In the genomic region with DNA sequence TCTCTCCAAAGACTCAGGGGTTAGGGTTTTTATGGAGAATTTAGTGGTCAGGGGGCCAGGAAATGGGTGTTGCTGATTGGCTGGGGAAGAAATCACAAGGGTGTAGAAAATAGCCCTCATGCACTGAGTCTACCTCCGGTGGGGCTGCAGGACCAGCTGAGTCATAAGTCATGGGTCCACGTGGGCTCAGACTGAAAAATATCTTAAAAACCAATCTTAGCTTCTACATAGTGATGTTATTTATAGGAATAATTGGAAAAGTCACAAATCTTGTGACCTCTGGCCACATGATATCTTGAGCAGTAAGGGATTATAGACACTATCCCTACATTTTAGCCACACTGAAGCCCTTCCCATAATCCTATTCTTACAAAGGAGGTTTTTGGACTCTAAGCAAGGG, we compare ENCODE assay signal across 28 cellular contexts.
"Had no signal": no experiment of that assay in that cellular context is flagged by ENCODE, and none has a peak within 500 bp of the region (broad histone marks: within the 10 kb centered on the region; RNA-seq: fewer than 3 reads in every experiment).

No MANE protein-coding gene starts in this region.

- H3K27ac ChIP-seq: left lung, neural progenitor cell, neutrophil, ovary, prostate gland, right atrium auricular region, right lobe of liver, tibial nerve, uterus had no signal

- ATAC-seq: left colon; left lung; natural killer cell; right lobe of liver; stimulated activated memory B cell treated with anti-CD40 and anti-IgM and Interleukin-4, amounts not matched to agents 10 μg/mL and 1 μg/mL and 100 μg/mL, for 72 hours; stimulated activated naive CD8-positive, alpha-beta T cell treated with anti-CD3 and anti-CD28 coated beads, Interleukin-15, amount 100 ng/mL, for 72 hours had no signal

- H3K27me3 ChIP-seq: left lung, neural progenitor cell, neutrophil, ovary, right atrium auricular region, right lobe of liver, tibial nerve, uterus had no signal

- H3K36me3 ChIP-seq: left lung, neural progenitor cell, neutrophil, ovary, prostate gland, right atrium auricular region, right lobe of liver, tibial nerve, uterus had no signal

- DNase-seq: hypothalamus; immature natural killer cell; kidney; left colon; left lung; mesendoderm; naive B cell; natural killer cell; nephron progenitor cell; occipital lobe; ovary; right lobe of liver; stimulated activated CD4-positive, alpha-beta T cell treated with anti-CD3 and anti-CD28 coated beads, Interleukin-1b, Interleukin-23, amount 100 ng/mL, for 48 hours; stimulated activated CD4-positive, alpha-beta T cell treated with anti-CD3 and anti-CD28 coated beads, Interleukin-2, amount 100 ng/mL, for 48 hours; stimulated activated CD4-positive, alpha-beta T cell treated with anti-CD3 and anti-CD28 coated beads, Interleukin-4, amount 100 ng/mL, for 4 hours; stimulated activated CD8-positive, alpha-beta memory T cell treated with anti-CD3 and anti-CD28 coated beads, Interleukin-4, amount 100 ng/mL, for 48 hours; stimulated activated naive CD4-positive, alpha-beta T cell treated with Interleukin-2 at 50 U/mL for 16 hours; stimulated activated naive CD8-positive, alpha-beta T cell treated with anti-CD3 and anti-CD28 coated beads, Interleukin-15, amount 100 ng/mL, for 72 hours; substantia nigra; uterus had no signal

- H3K4me3 ChIP-seq: left lung, lung, neural progenitor cell, ovary, prostate gland, right atrium auricular region, right lobe of liver, smooth muscle cell, tibial nerve, uterus had no signal

- H3K4me1 ChIP-seq: left lung, neural progenitor cell, right atrium auricular region, right lobe of liver, tibial nerve, uterus had no signal

- H3K9me3 ChIP-seq: left lung, neutrophil, ovary, prostate gland, right atrium auricular region, right lobe of liver, tibial nerve, uterus had no signal
